Comparison of ENCODE assay signal across 16 cellular contexts in the genomic region with DNA sequence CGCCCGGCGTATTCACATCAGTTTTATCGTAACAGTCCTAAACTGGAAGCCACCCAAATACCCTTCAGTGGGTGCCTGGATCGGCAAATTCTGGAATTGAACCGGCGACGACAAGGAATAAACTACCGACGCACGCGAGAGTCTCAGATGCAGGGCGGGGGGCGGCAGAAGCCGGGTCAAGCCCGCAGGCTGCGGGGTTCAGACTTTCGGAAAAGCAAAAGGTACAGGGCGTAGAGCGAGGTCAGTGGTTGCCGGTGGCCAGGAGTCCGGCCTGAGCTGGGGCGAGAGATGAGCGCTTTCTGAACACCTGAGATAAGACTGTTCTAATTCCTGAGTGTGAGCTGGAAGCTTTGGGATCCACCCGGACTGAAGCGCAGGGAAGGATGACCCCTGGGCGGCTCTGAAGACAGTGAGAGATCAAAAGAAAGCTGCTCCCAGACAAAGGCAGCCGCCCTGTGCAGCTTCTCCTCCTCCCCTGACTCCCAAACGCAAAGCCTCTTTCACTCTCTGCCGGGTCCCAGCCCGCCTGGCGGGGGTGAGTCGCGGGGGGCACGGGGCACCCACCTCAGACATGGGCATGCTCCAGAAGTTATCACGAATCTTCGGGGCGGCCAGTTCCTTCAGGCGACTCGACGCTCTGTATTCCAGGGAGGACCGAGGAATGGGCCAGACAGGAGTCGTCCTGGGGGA.
"Had no signal": no experiment of that assay in that cellular context is flagged by ENCODE, and none has a peak within 500 bp of the region (broad histone marks: within the 10 kb centered on the region; RNA-seq: fewer than 3 reads in every experiment).

No MANE protein-coding gene starts in this region.

- H3K4me3 Mint-ChIP-seq: activated CD4-positive, alpha-beta T cell treated with anti-CD3 and anti-CD28 coated beads, Interleukin-2, amount 10 ng/mL, durations not matched to agents 24 days and 14 days; activated naive CD4-positive, alpha-beta T cell treated with anti-CD3 and anti-CD28 coated beads, Interleukin-2, amount 10 ng/mL, durations not matched to agents 7 days and 5 days had no signal

- ATAC-seq: lower lobe of right lung; right cardiac atrium; stimulated activated naive CD8-positive, alpha-beta T cell treated with anti-CD3 and anti-CD28 coated beads, Interleukin-15, Interleukin-2, amounts not matched to agents 100 U/mL and 50 U/mL, for 24 hours had no signal

- H3K27me3 ChIP-seq: adrenal gland had no signal

- H3K9me3 Mint-ChIP-seq: activated CD4-positive, alpha-beta T cell treated with anti-CD3 and anti-CD28 coated beads, Interleukin-2, amount 10 ng/mL, durations not matched to agents 24 days and 14 days; activated naive CD4-positive, alpha-beta T cell treated with anti-CD3 and anti-CD28 coated beads, Interleukin-2, amount 10 ng/mL, durations not matched to agents 7 days and 5 days had no signal

- H3K9me3 ChIP-seq: adrenal gland, esophagus muscularis mucosa, lower lobe of right lung, prostate gland, SJCRH30, suprapubic skin had no signal

- H3K27ac Mint-ChIP-seq: activated CD4-positive, alpha-beta T cell treated with anti-CD3 and anti-CD28 coated beads, Interleukin-2, amount 10 ng/mL, durations not matched to agents 24 days and 14 days; activated naive CD4-positive, alpha-beta T cell treated with anti-CD3 and anti-CD28 coated beads, Interleukin-2, amount 10 ng/mL, durations not matched to agents 7 days and 5 days had no signal

- H3K4me3 ChIP-seq: adrenal gland, esophagus muscularis mucosa, lower lobe of right lung, prostate gland, SJCRH30, smooth muscle cell, suprapubic skin had no signal

- H3K27ac ChIP-seq: adrenal gland, esophagus muscularis mucosa, lower lobe of right lung, prostate gland, SJCRH30, suprapubic skin had no signal

- H3K4me1 Mint-ChIP-seq: activated CD4-positive, alpha-beta T cell treated with anti-CD3 and anti-CD28 coated beads, Interleukin-2, amount 10 ng/mL, durations not matched to agents 24 days and 14 days; activated naive CD4-positive, alpha-beta T cell treated with anti-CD3 and anti-CD28 coated beads, Interleukin-2, amount 10 ng/mL, durations not matched to agents 7 days and 5 days had no signal

- DNase-seq: activated CD4-positive, alpha-beta T cell treated with anti-CD3 and anti-CD28 coated beads, Interleukin-2, amount 10 ng/mL, durations not matched to agents 24 days and 14 days; activated CD4-positive, CD25-positive, alpha-beta regulatory T cell; activated naive CD4-positive, alpha-beta T cell treated with anti-CD3 and anti-CD28 coated beads, Interleukin-2, amount 10 ng/mL, durations not matched to agents 7 days and 5 days; hypothalamus; kidney glomerular epithelial cell; lower lobe of right lung; midbrain; right cardiac atrium; SJCRH30; stimulated activated naive CD8-positive, alpha-beta T cell treated with anti-CD3 and anti-CD28 coated beads, Interleukin-15, Interleukin-2, amounts not matched to agents 100 U/mL and 50 U/mL, for 24 hours; trophoblast cell had no signal

- H3K36me3 ChIP-seq: adrenal gland, esophagus muscularis mucosa, lower lobe of right lung, prostate gland, SJCRH30, suprapubic skin had no signal

- H3K36me3 Mint-ChIP-seq: activated naive CD4-positive, alpha-beta T cell treated with anti-CD3 and anti-CD28 coated beads, Interleukin-2, amount 10 ng/mL, durations not matched to agents 7 days and 5 days had no signal

- H3K4me1 ChIP-seq: adrenal gland, SJCRH30 had no signal
